In the genomic region with DNA sequence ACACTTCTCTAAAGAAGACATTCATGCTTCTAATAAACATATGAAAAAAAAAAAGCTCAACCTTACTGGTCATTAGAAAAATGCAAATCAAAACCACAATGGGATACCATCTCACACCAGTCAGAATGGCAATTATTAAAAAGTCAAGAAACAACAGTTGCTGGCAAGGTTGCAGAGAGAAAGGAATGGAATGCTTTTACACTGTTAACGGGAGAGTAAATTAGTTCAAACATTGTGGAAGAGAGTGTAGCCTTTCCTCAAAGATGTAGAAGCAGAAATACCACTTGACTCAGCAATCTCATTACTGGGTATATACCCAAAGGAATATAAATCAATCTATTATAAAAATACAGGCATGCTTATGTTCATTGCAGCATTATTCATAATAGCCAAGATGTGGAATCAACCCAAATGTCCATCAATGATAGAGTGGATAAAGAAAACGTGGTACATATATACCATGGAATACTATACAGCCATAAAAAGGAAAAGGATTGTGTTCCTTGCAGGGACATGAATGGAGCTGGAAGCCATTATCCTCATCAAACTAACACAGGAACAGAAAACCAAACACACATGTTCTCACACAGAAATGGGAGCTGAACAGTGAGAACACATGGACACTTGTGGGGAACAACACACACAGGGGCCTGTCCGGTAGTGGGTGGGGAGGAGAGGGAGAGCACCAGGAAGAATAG, we compare ENCODE assay signal across 6 cellular contexts. TPM values are rescaled to one million over a fixed set of nuclear protein-coding genes. Genes with fewer than 3 reads are reported as not detected.
"Had no signal": no experiment of that assay in that cellular context is flagged by ENCODE, and none has a peak within 500 bp of the region (broad histone marks: within the 10 kb centered on the region; RNA-seq: fewer than 3 reads in every experiment).

No MANE protein-coding gene starts in this region.

RNA-seq across cellular contexts. Expression of gene OR51B2, which starts 10.6 kb away (rescaled TPM):
- total RNA-seq: GM23248, H4, H9, HFFc6, IMR-90 had no signal
- polyA plus RNA-seq: GM23248, IMR-90 had no signal

RNA-seq across cellular contexts. Expression of gene OR51B4, which starts 11.7 kb away (rescaled TPM):
- total RNA-seq: GM23248, H9, HFFc6, IMR-90 had no signal
- polyA plus RNA-seq: GM23248, IMR-90 had no signal

RNA-seq across cellular contexts. Expression of gene OR51B5, which starts 29.8 kb away (rescaled TPM):
- total RNA-seq: GM23248, H9 had no signal
- polyA plus RNA-seq: GM23248 had no signal

RNA-seq across cellular contexts. Expression of gene OR51B6, which starts 37.8 kb away (rescaled TPM):
- total RNA-seq: GM23248, H4, H9, HFFc6, HT1080, IMR-90 had no signal
- polyA plus RNA-seq: GM23248, IMR-90 had no signal

RNA-seq across cellular contexts. Expression of gene HBE1, which starts 43.7 kb away (rescaled TPM):
- total RNA-seq: GM23248, H9, HFFc6 had no signal
- polyA plus RNA-seq: GM23248 had no signal
